In the genomic region with DNA sequence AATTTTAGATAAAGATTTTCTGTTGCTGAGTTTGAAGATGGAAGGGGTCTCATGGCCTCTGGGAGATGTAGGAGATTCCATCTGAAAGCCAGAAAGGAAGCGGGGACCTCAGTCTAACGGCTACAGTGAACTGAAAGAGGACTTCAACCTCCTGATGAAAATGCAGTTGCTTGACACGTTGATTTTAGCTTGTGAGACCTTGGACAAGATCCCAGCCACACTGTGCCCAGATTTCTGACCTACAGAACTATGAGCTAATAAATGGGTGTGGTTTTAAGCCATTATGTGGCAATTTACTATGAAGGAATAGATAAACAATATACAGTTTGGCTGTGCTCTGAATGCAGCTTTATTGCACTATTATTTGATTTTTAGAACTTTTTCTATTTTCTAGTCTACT, we compare ENCODE assay signal across 19 cellular contexts.
DNase-seq lines count a peak whose midpoint lies in the region; ATAC-seq and TF ChIP-seq lines count a peak whose summit lies in the region.
"Had no signal": no experiment of that assay in that cellular context is flagged by ENCODE, and none has a peak within 500 bp of the region (broad histone marks: within the 10 kb centered on the region; RNA-seq: fewer than 3 reads in every experiment).

No MANE protein-coding gene starts in this region.

- peak overlapping the region; percentile 34 for H3K27ac Mint-ChIP-seq in chondrocyte (ENCODE audit: unreplicated experiment)
- no peak overlapping the region for H3K27ac Mint-ChIP-seq in activated T-cell treated with anti-CD3 and anti-CD28 coated beads, Interleukin-2, amount 50 U/mL, for 72 hours
- H3K27ac Mint-ChIP-seq: activated CD8-positive, alpha-beta T cell treated with anti-CD3 and anti-CD28 coated beads, Interleukin-2, amount 10 ng/mL, durations not matched to agents 7 days and 5 days; activated naive CD8-positive, alpha-beta T cell treated with anti-CD3 and anti-CD28 coated beads for 36 hours; CD4-positive, alpha-beta memory T cell; T-helper 17 cell had no signal

- H2BK15ac ChIP-seq in IMR-90 (ENCODE audit: low read depth, low read length) = no peak overlapping the region

- in situ Hi-C loops in IMR-90 (cut with MboI; ENCODE audit: low sequenced_read_pairs) = no loop called here

- H3K36me3 Mint-ChIP-seq in chondrocyte (ENCODE audit: low read depth) = no peaks in the 10 kb centered on the region
- H3K36me3 Mint-ChIP-seq in activated T-cell treated with anti-CD3 and anti-CD28 coated beads, Interleukin-2, amount 50 U/mL, for 72 hours (ENCODE audit: insufficient read depth in 2 of 2) = no peaks in the 10 kb centered on the region
- H3K36me3 Mint-ChIP-seq: activated naive CD8-positive, alpha-beta T cell treated with anti-CD3 and anti-CD28 coated beads for 36 hours; CD4-positive, alpha-beta memory T cell had no signal

- TF ChIP-seq RAD21 in IMR-90 (IDR thresholded peaks at IDR 0.05; ENCODE audit: low read length) (no peak), liver (IDR thresholded peaks at IDR 0.05) (peak in 1 of 2 donors; percentile 37)

- H3K79me1 ChIP-seq in IMR-90 (ENCODE audit: low read depth in 1 of 2, low read length in 2 of 2) = no peaks in the 10 kb centered on the region

- DNase-seq in AG08395 (ENCODE audit: low spot score) (peak; percentile 5), IMR-90 (peak; percentile 44), chondrocyte (ENCODE audit: low spot score) (no peak), HPDE6-E6E7 (ENCODE audit: extremely low spot score) (no peak), inferior parietal cortex (ENCODE audit: extremely low spot score) (no peak)
- DNase-seq in activated CD4-positive, alpha-beta T cell treated with anti-CD3 and anti-CD28 coated beads for 48 hours = no peak
- DNase-seq in activated T-cell treated with anti-CD3 and anti-CD28 coated beads, Interleukin-2, amount 50 U/mL, for 72 hours = no peak
- DNase-seq: activated CD8-positive, alpha-beta T cell treated with anti-CD3 and anti-CD28 coated beads, Interleukin-2, amount 10 ng/mL, durations not matched to agents 7 days and 5 days; activated naive CD8-positive, alpha-beta T cell treated with anti-CD3 and anti-CD28 coated beads for 36 hours; CD4-positive, alpha-beta memory T cell; hypothalamus; NCI-H1436 treated with DMSO at 0.1 percent for 48 hours; NCI-H2227 treated with DMSO at 0.1 percent for 48 hours; ovary; T-helper 17 cell; transverse colon had no signal

- no peak overlapping the region for H2BK5ac ChIP-seq in IMR-90 (ENCODE audit: low read depth, low read length, poor library complexity, severe bottlenecking)

- no peak overlapping the region for H2AFZ ChIP-seq in IMR-90 (replicated peaks; ENCODE audit: low read length, poor library complexity)

- H3K4ac ChIP-seq in IMR-90 (ENCODE audit: low read depth, low read length) = peak overlapping the region; percentile 42; the same call in 1 of the 2 replicates

- no peak overlapping the region for H3K9ac ChIP-seq in IMR-90 (ENCODE audit: low read depth, low read length)
- H3K9ac ChIP-seq in liver (ENCODE audit: low read depth in 1 of 2, low read length in 2 of 2) = no peak overlapping the region

- H2BK20ac ChIP-seq in IMR-90 (ENCODE audit: low read depth, low read length) = no peak overlapping the region

- peak overlapping the region; percentile 74 for H3K4me2 ChIP-seq in IMR-90 (ENCODE audit: low read depth, low read length)
- H3K4me2 ChIP-seq: A549 had no signal

- H3K9me3 ChIP-seq in IMR-90 (ENCODE audit: control insufficient read depth, insufficient read depth, low read length) (no peaks in the 10 kb centered on the region), liver (ENCODE audit: control insufficient read depth in 4 of 4, low read length in 3 of 4) (no peaks in the 10 kb centered on the region)
- H3K9me3 ChIP-seq: A549, ovary, transverse colon had no signal

- no peaks in the 10 kb centered on the region for H3K27me3 ChIP-seq in IMR-90 (ENCODE audit: control insufficient read depth, insufficient read depth, low read length)
- no peaks in the 10 kb centered on the region for H3K27me3 ChIP-seq in liver (ENCODE audit: control insufficient read depth in 4 of 4, insufficient read depth in 4 of 4, low read length in 3 of 4)
- H3K27me3 ChIP-seq: ovary, transverse colon had no signal

- no peak for TF ChIP-seq POLR2A in IMR-90 (IDR thresholded peaks at IDR 0.05; ENCODE audit: low read depth, low read length)

- H3K56ac ChIP-seq in IMR-90 (ENCODE audit: extremely low read depth, insufficient read depth, low read length) = no peak overlapping the region

- H3K18ac ChIP-seq in IMR-90 (ENCODE audit: low read depth, low read length) = peak overlapping the region; percentile 87

- H2AK9ac ChIP-seq in IMR-90 (replicated peaks; ENCODE audit: low read depth, low read length, poor library complexity) = no peak overlapping the region

- H3K27ac ChIP-seq in IMR-90 (ENCODE audit: insufficient read depth, low read length) = no peak overlapping the region
- H3K27ac ChIP-seq in liver (ENCODE audit: low read depth in 1 of 2, low read length in 2 of 2) = no peak overlapping the region
- H3K27ac ChIP-seq: A549, epithelial cell of prostate, ovary, transverse colon had no signal

- CTCF ChIA-PET in IMR-90 (lab: Yijun Ruan, JAX) = interaction anchor here (0.6 kb wide), 1 partner anchor 1595 kb away, joined by 3 read pairs; no protein-coding TSS in a partner anchor

- no peak overlapping the region for H3K4me3 Mint-ChIP-seq in chondrocyte (ENCODE audit: unreplicated experiment)
- H3K4me3 Mint-ChIP-seq in activated T-cell treated with anti-CD3 and anti-CD28 coated beads, Interleukin-2, amount 50 U/mL, for 72 hours = no peak overlapping the region
- H3K4me3 Mint-ChIP-seq: activated CD8-positive, alpha-beta T cell treated with anti-CD3 and anti-CD28 coated beads, Interleukin-2, amount 10 ng/mL, durations not matched to agents 7 days and 5 days; activated naive CD8-positive, alpha-beta T cell treated with anti-CD3 and anti-CD28 coated beads for 36 hours; CD4-positive, alpha-beta memory T cell; T-helper 17 cell had no signal

- TF ChIP-seq CTCF in IMR-90 (conservative IDR thresholded peaks at IDR 0.05; ENCODE audit: low read depth, low read length) = no peak
- TF ChIP-seq CTCF in chondrocyte (IDR thresholded peaks at IDR 0.05) = no peak
- TF ChIP-seq CTCF in liver (IDR thresholded peaks at IDR 0.05; ENCODE audit: low read depth, low read length, missing input control) = no peak

- H3K4me1 Mint-ChIP-seq in chondrocyte (ENCODE audit: low read depth) = peaks cover 26% of the 10 kb centered on the region
- no peaks in the 10 kb centered on the region for H3K4me1 Mint-ChIP-seq in activated T-cell treated with anti-CD3 and anti-CD28 coated beads, Interleukin-2, amount 50 U/mL, for 72 hours (ENCODE audit: low read depth)
- H3K4me1 Mint-ChIP-seq: activated naive CD8-positive, alpha-beta T cell treated with anti-CD3 and anti-CD28 coated beads for 36 hours; CD4-positive, alpha-beta memory T cell; T-helper 17 cell had no signal

- H4K5ac ChIP-seq in IMR-90 (ENCODE audit: low read depth, low read length) = no peak overlapping the region; the same call in 1 of the 2 replicates

- no peak overlapping the region for H2BK120ac ChIP-seq in IMR-90 (ENCODE audit: low read depth, low read length)

- POLR2A ChIA-PET in IMR-90 (lab: Charles Lee; ENCODE audit: unreplicated experiment) = no interaction called here

- H4K91ac ChIP-seq in IMR-90 (ENCODE audit: insufficient read depth, low read depth, low read length) = no peak overlapping the region

- no peak overlapping the region for H2AK5ac ChIP-seq in IMR-90 (ENCODE audit: low read depth, low read length)

- H3K23ac ChIP-seq in IMR-90 (ENCODE audit: low read depth, low read length) = no peak overlapping the region

- peaks cover under 1% of the 10 kb centered on the region; the same call in 1 of the 2 replicates for H3K9me1 ChIP-seq in IMR-90 (ENCODE audit: insufficient read depth, low read length)

- intact Hi-C loops in IMR-90 (cut with micrococcal nuclease) = no loop called here

- peak; percentile 56 for ATAC-seq in IMR-90 (ENCODE audit: low read depth)
- ATAC-seq in activated T-cell treated with anti-CD3 and anti-CD28 coated beads, Interleukin-2, amount 50 U/mL, for 72 hours (replicated peaks in 1 of 2) = no peak
- ATAC-seq: A549; activated CD8-positive, alpha-beta T cell treated with anti-CD3 and anti-CD28 coated beads, Interleukin-2, amount 10 ng/mL, durations not matched to agents 7 days and 5 days; T-helper 17 cell had no signal

- H3K4me3 ChIP-seq in IMR-90 (ENCODE audit: insufficient read depth, low read depth, low read length) = no peak overlapping the region
- H3K4me3 ChIP-seq in liver (ENCODE audit: low read depth in 1 of 3, low read length in 3 of 3) = peak overlapping the region in 1 of 3 donors; percentile 27
- H3K4me3 ChIP-seq: A549, ovary, transverse colon had no signal

- WGBS in IMR-90 (ENCODE audit: extremely low coverage in 2 of 2, insufficient read length in 1 of 2), 2 experiments = no CpG with 5 or more reads among the region's 3 CpGs
- WGBS in liver = 24% methylated on average over 3 of the region's 3 CpGs

- 0 out of 2 replicates have a peak overlapping the region, but pooled peaks have one; percentile 2 for H3K14ac ChIP-seq in IMR-90 (replicated peaks; ENCODE audit: low read depth, low read length)

- H3K9me3 Mint-ChIP-seq in chondrocyte (ENCODE audit: low read depth) = no peaks in the 10 kb centered on the region
- H3K9me3 Mint-ChIP-seq in activated T-cell treated with anti-CD3 and anti-CD28 coated beads, Interleukin-2, amount 50 U/mL, for 72 hours = peaks cover 0 to 2% of the 10 kb centered on the region in 2 donors
- H3K9me3 Mint-ChIP-seq: activated naive CD8-positive, alpha-beta T cell treated with anti-CD3 and anti-CD28 coated beads for 36 hours had no signal

- no peaks in the 10 kb centered on the region for H4K20me1 ChIP-seq in IMR-90 (ENCODE audit: insufficient read depth, low read length)

- dilution Hi-C loops in IMR-90 (cut with HindIII; ENCODE audit: low sequenced_read_pairs, unreplicated experiment) = no loop called here

- H3K36me3 ChIP-seq in IMR-90 (ENCODE audit: control insufficient read depth, insufficient read depth, low read length) (no peaks in the 10 kb centered on the region), liver (ENCODE audit: control insufficient read depth in 4 of 4, insufficient read depth in 3 of 4, low read depth in 1 of 4, low read length in 3 of 4) (no peaks in the 10 kb centered on the region)
- H3K36me3 ChIP-seq: ovary, transverse colon had no signal

- H3K4me1 ChIP-seq in IMR-90 (ENCODE audit: control insufficient read depth, insufficient read depth, low read length) (peaks cover 3% of the 10 kb centered on the region), liver (ENCODE audit: control insufficient read depth in 4 of 4, insufficient read depth in 4 of 4, low read length in 3 of 4) (peaks cover 0 to 3% (median 1%) of the 10 kb centered on the region in 4 donors)
- H3K4me1 ChIP-seq: A549, transverse colon had no signal

- H4K8ac ChIP-seq in IMR-90 (ENCODE audit: low read depth in 2 of 2, low read length in 2 of 2) = no peak overlapping the region

- no peaks in the 10 kb centered on the region for H3K27me3 Mint-ChIP-seq in chondrocyte (ENCODE audit: low read depth)
- H3K27me3 Mint-ChIP-seq in activated T-cell treated with anti-CD3 and anti-CD28 coated beads, Interleukin-2, amount 50 U/mL, for 72 hours (ENCODE audit: low read depth) = no peaks in the 10 kb centered on the region
- H3K27me3 Mint-ChIP-seq: activated naive CD8-positive, alpha-beta T cell treated with anti-CD3 and anti-CD28 coated beads for 36 hours; CD4-positive, alpha-beta memory T cell; T-helper 17 cell had no signal

- BruUV-seq in IMR-90 (replicated peaks; lab: Mats Ljungman, UMichigan) = no TSS peak

Comparison
In these comparisons a context has a peak if more than half of its experiments do, and no peak if none do; other contexts are left out.
1. DNase-seq: peak in AG08395 (single experiment) and IMR-90 (single experiment); none in chondrocyte (single experiment), activated CD4-positive, alpha-beta T cell treated with anti-CD3 and anti-CD28 coated beads for 48 hours (single experiment), activated T-cell treated with anti-CD3 and anti-CD28 coated beads, Interleukin-2, amount 50 U/mL, for 72 hours (0 of 2), HPDE6-E6E7 (single experiment) and inferior parietal cortex (single experiment).